11 cellular contexts compared by ENCODE assay signal in genomic region chr20:34216382-34216742, GRCh38. TPM values are rescaled to one million over a fixed set of nuclear protein-coding genes. Genes with fewer than 3 reads are reported as not detected.
DNase-seq lines count a peak whose midpoint lies in the region; ATAC-seq and TF ChIP-seq lines count a peak whose summit lies in the region.
"Had no signal": no experiment of that assay in that cellular context is flagged by ENCODE, and none has a peak within 500 bp of the region (broad histone marks: within the 10 kb centered on the region; RNA-seq: fewer than 3 reads in every experiment).

No MANE protein-coding gene starts in this region.

- peak overlapping the region; percentile 6 to 65; a peak in 3 of 4 replicates for H3K27ac ChIP-seq in SK-N-SH (ENCODE audit: low read depth in 2 of 2, low read length in 1 of 2)
- H3K27ac ChIP-seq: SJCRH30 had no signal

- CTCF ChIA-PET in Calu3 (lab: Charles Lee) = interaction anchor here (1.7 kb wide), 1 partner anchor 26 kb away, joined by 7 read pairs; no protein-coding TSS in a partner anchor
- CTCF ChIA-PET in SK-N-SH (lab: Yijun Ruan, JAX) = interaction anchor here (1.5 to 1.9 kb wide), 3 partner anchors 16 to 96 kb away, joined by 4 to 9 read pairs (median 4); no protein-coding TSS in a partner anchor

- no peaks in the 10 kb centered on the region for H3K9me2 ChIP-seq in SK-N-SH

- intact Hi-C loops in Calu3 (cut with micrococcal nuclease; ENCODE audit: unreplicated experiment) = no loop called here

- H4K20me1 ChIP-seq in SK-N-SH (ENCODE audit: insufficient read depth) = no peaks in the 10 kb centered on the region

- ATAC-seq in HG02938 (IDR thresholded peaks at IDR 0.05; ENCODE audit: unreplicated experiment) = no peak

- no peaks in the 10 kb centered on the region for H3K9me3 Mint-ChIP-seq in Calu3 (ENCODE audit: low read depth, unreplicated experiment)

- DNase-seq in Calu3 = no peak
- DNase-seq in SK-N-SH = peak; percentile 53
- DNase-seq in fibroblast of mammary gland (ENCODE audit: low read depth) = no peak
- no peak for DNase-seq in skeletal muscle cell (ENCODE audit: low read depth)
- DNase-seq in stimulated activated CD4-positive, alpha-beta T cell treated with anti-CD3 and anti-CD28 coated beads, Interleukin-1b, Interleukin-23, amount 100 ng/mL, for 48 hours = no peak
- DNase-seq in NCI-H1105 treated with DMSO at 0.1 percent for 48 hours (lab: John Stamatoyannopoulos, UW) = no peak
- no peak for DNase-seq in NCI-H128 (lab: John Stamatoyannopoulos, UW; ENCODE audit: unreplicated experiment)
- DNase-seq: SJCRH30 had no signal

- H3K27me3 Mint-ChIP-seq in Calu3 (ENCODE audit: unreplicated experiment) = no peaks in the 10 kb centered on the region

- no peak for TF ChIP-seq EP300 in SK-N-SH (IDR thresholded peaks at IDR 0.05; ENCODE audit: borderline replicate concordance in 1 of 2, low read depth in 1 of 2, low read length in 1 of 2)

- no TSS peak for BruUV-seq in Calu3 (replicated peaks; lab: Mats Ljungman, UMichigan)

- H3K4me1 ChIP-seq in SK-N-SH (ENCODE audit: control insufficient read depth in 1 of 2, insufficient read depth in 2 of 2, low read depth in 1 of 2, low read length in 1 of 2) = peaks cover 0 to 3% of the 10 kb centered on the region in 2 experiments; a peak in 3 of 4 replicates
- H3K4me1 ChIP-seq: SJCRH30 had no signal

- no peaks in the 10 kb centered on the region for H3K27me3 ChIP-seq in SK-N-SH (ENCODE audit: insufficient read depth)
- H3K27me3 ChIP-seq: SJCRH30 had no signal

- peaks cover 9% of the 10 kb centered on the region for H3K9me3 ChIP-seq in SK-N-SH

- no peaks in the 10 kb centered on the region for H3K4me1 Mint-ChIP-seq in Calu3 (ENCODE audit: low read depth, unreplicated experiment)

- H3K79me2 ChIP-seq in SK-N-SH (ENCODE audit: insufficient read depth) = no peaks in the 10 kb centered on the region

- H3K27ac Mint-ChIP-seq in Calu3 (ENCODE audit: unreplicated experiment) = no peak overlapping the region

- H3F3A ChIP-seq in SK-N-SH (replicated peaks; ENCODE audit: insufficient read depth) = no peaks in the 10 kb centered on the region

- POLR2A ChIA-PET in SK-N-SH (lab: Yijun Ruan, JAX) = no interaction called here

- peak overlapping the region; percentile 78 for H3K4me3 Mint-ChIP-seq in Calu3 (ENCODE audit: low read depth, unreplicated experiment)

- TF ChIP-seq CTCF in Calu3 (IDR thresholded peaks at IDR 0.05; ENCODE audit: unreplicated experiment) = no peak
- TF ChIP-seq CTCF in SK-N-SH (IDR thresholded peaks at IDR 0.05) = no peak
- no peak for TF ChIP-seq CTCF in fibroblast of mammary gland (conservative IDR thresholded peaks at IDR 0.05; ENCODE audit: control insufficient read depth, insufficient read depth, low read depth, low read length)

- H3K36me3 ChIP-seq in SK-N-SH (replicated peaks in 1 of 2; ENCODE audit: control insufficient read depth in 1 of 2, insufficient read depth in 2 of 2, low read length in 1 of 2) = no peaks in the 10 kb centered on the region
- H3K36me3 ChIP-seq: SJCRH30 had no signal

- peaks cover 5% of the 10 kb centered on the region for H3K36me3 Mint-ChIP-seq in Calu3 (ENCODE audit: insufficient read depth, unreplicated experiment)

- peak overlapping the region; percentile 90 for H2AFZ ChIP-seq in SK-N-SH (ENCODE audit: low read depth)

- peak overlapping the region; percentile 50; the same call in 1 of the 2 replicates for H3K9ac ChIP-seq in SK-N-SH

- H3K4me3 ChIP-seq in SK-N-SH (ENCODE audit: low read depth in 2 of 2, low read length in 1 of 2) (peak overlapping the region; percentile 54 to 60), fibroblast of mammary gland (ENCODE audit: control insufficient read depth, low read depth, low read length) (peak overlapping the region; percentile 49), skeletal muscle cell (ENCODE audit: low read depth, low read length) (peak overlapping the region; percentile 50)
- H3K4me3 ChIP-seq: SJCRH30 had no signal

- 17% methylated on average over 2 of the region's 2 CpGs for WGBS in SK-N-SH (ENCODE audit: low lambda C conversion rate)

- H3K4me2 ChIP-seq in SK-N-SH = peak overlapping the region; percentile 86

- no peak for TF ChIP-seq RAD21 in SK-N-SH (IDR thresholded peaks at IDR 0.05; ENCODE audit: low read length)

TF ChIP-seq in SK-N-SH, 30 proteins besides CTCF, POLR2A, EP300 and RAD21:
- TF ChIP-seq YY1 (IDR thresholded peaks at IDR 0.05; ENCODE audit: low read depth) = 0 out of 2 replicates have a peak, but pooled peaks have one; percentile 50
- no peak for TF ChIP-seq ZBTB33 (IDR thresholded peaks at IDR 0.05; ENCODE audit: borderline replicate concordance, low read depth)
TF ChIP-seq in SK-N-SH: peak in this region for 1.

RNA-seq across cellular contexts. Expression of gene ASIP, which starts 24.9 kb away (rescaled TPM):
- not detected in 2 replicates for total RNA-seq in Calu3 (2022)
- 0.15 TPM in 1 of 2 replicates, not detected in the other for polyA plus RNA-seq in SK-N-SH (2012; rRNA removed)
- not detected in 2 replicates for polyA plus RNA-seq in SK-N-SH (2012; cell fraction: cytosol; rRNA removed)
- not detected in 2 replicates for polyA plus RNA-seq in SK-N-SH (2012; cell fraction: nucleus; rRNA removed)
- total RNA-seq: H9, lung, SJCRH30 had no signal
